ENCODE assay signal across 8 cellular contexts in genomic region chr2:135819211-135819610, GRCh38. TPM values are rescaled to one million over a fixed set of nuclear protein-coding genes. Genes with fewer than 3 reads are reported as not detected.
DNase-seq lines count a peak whose midpoint lies in the region; TF ChIP-seq lines count a peak whose summit lies in the region.

No MANE protein-coding gene starts in this region.

- no peak overlapping the region for H3K27ac Mint-ChIP-seq in CD8-positive, alpha-beta memory T cell

- H3K4me1 ChIP-seq in CD8-positive, alpha-beta memory T cell (ENCODE audit: insufficient read depth, low read length): peaks cover 13% of the 10 kb centered on the region
- H3K4me1 ChIP-seq in tibial artery: no peaks in the 10 kb centered on the region

- TF ChIP-seq CTCF in tibial artery (IDR thresholded peaks at IDR 0.05): no peak

- H3K9me3 ChIP-seq in CD8-positive, alpha-beta memory T cell (ENCODE audit: low read length): no peaks in the 10 kb centered on the region
- H3K9me3 ChIP-seq in tibial artery: no peaks in the 10 kb centered on the region

- no peaks in the 10 kb centered on the region for H3K36me3 ChIP-seq in CD8-positive, alpha-beta memory T cell (ENCODE audit: insufficient read depth, low read length)
- H3K36me3 ChIP-seq in tibial artery: no peaks in the 10 kb centered on the region

- H3K27ac ChIP-seq in CD8-positive, alpha-beta memory T cell (ENCODE audit: low read depth, low read length): no peak overlapping the region
- no peak overlapping the region for H3K27ac ChIP-seq in tibial artery
- no peak overlapping the region for H3K27ac ChIP-seq in substantia nigra (ENCODE audit: low read depth, low read length, poor library complexity, severe bottlenecking)

- peaks cover 0 to 11% (median 7%) of the 10 kb centered on the region in 5 donors for H3K9me3 Mint-ChIP-seq in CD8-positive, alpha-beta memory T cell

- H3K4me1 Mint-ChIP-seq in CD8-positive, alpha-beta memory T cell: peaks cover 11 to 22% (median 22%) of the 10 kb centered on the region in 3 donors

- peak overlapping the region in 4 of 7 donors; percentile 2 to 49 (median 14) for H3K4me3 Mint-ChIP-seq in CD8-positive, alpha-beta memory T cell

- DNase-seq in CD8-positive, alpha-beta memory T cell: no peak
- DNase-seq in HuH-7.5 (ENCODE audit: low spot score) (peak; percentile 23), kidney tubule cell (ENCODE audit: low spot score) (peak; percentile 22), DMS114 treated with DMSO at 0.1 percent for 48 hours (lab: John Stamatoyannopoulos, UW; ENCODE audit: unreplicated experiment) (no peak), tibial artery (no peak), NCI-H446 treated with DMSO at 0.1 percent for 48 hours (lab: John Stamatoyannopoulos, UW) (no peak), substantia nigra (lab: John Stamatoyannopoulos, UW) (no peak)
- DNase-seq in activated CD8-positive, alpha-beta memory T cell treated with anti-CD3 and anti-CD28 coated beads for 24 hours: peak; percentile 71

- peaks cover 0 to 16% (median 4%) of the 10 kb centered on the region in 3 donors for H3K36me3 Mint-ChIP-seq in CD8-positive, alpha-beta memory T cell

- peaks cover 0 to 7% of the 10 kb centered on the region in 2 donors for H3K27me3 Mint-ChIP-seq in CD8-positive, alpha-beta memory T cell

- CTCF ChIA-PET in CD8-positive, alpha-beta memory T cell (lab: Charles Lee): no interaction called here

- intact Hi-C loops in tibial artery (cut with DNase I; ENCODE audit: low total_unique reads): no loop called here

- H3K4me3 ChIP-seq in CD8-positive, alpha-beta memory T cell (ENCODE audit: low read length): no peak overlapping the region
- H3K4me3 ChIP-seq in tibial artery: no peak overlapping the region

- POLR2A ChIA-PET in CD8-positive, alpha-beta memory T cell (lab: Charles Lee): no interaction called here

- no peaks in the 10 kb centered on the region for H3K27me3 ChIP-seq in CD8-positive, alpha-beta memory T cell (ENCODE audit: insufficient read depth, low read length, poor library complexity, severe bottlenecking)
- H3K27me3 ChIP-seq in tibial artery: no peaks in the 10 kb centered on the region

RNA-seq across cellular contexts. Expression of gene LCT, which starts 17.8 kb away (rescaled TPM):
- total RNA-seq in CD8-positive, alpha-beta memory T cell: under 1 TPM; 0.29 to 0.48 TPM
- not detected for polyA plus RNA-seq in CD8-positive, alpha-beta memory T cell

RNA-seq across cellular contexts. Expression of gene MCM6, which starts 57.0 kb away (rescaled TPM):
- total RNA-seq in CD8-positive, alpha-beta memory T cell: 100 to 1,000 TPM; 175 to 178 TPM
- polyA plus RNA-seq in CD8-positive, alpha-beta memory T cell: 14.8 TPM

Comparison
In these comparisons a context has a peak if more than half of its experiments do, and no peak if none do; other contexts are left out.
1. DNase-seq: peak in HuH-7.5 (single experiment), activated CD8-positive, alpha-beta memory T cell treated with anti-CD3 and anti-CD28 coated beads for 24 hours (single experiment) and kidney tubule cell (single experiment); none in CD8-positive, alpha-beta memory T cell (0 of 5), DMS114 treated with DMSO at 0.1 percent for 48 hours (single experiment), tibial artery (0 of 2), NCI-H446 treated with DMSO at 0.1 percent for 48 hours (single experiment) and substantia nigra (0 of 49).